1 cellular context compared by ENCODE assay signal in genomic region chr15:67178569-67179210, GRCh38.
TF ChIP-seq lines count a peak whose summit lies in the region.

No MANE protein-coding gene starts in this region.

TF ChIP-seq in K562, 482 proteins besides CTCF, POLR2A, EP300 and RAD21 (continued from another document and continues in another):
- TF ChIP-seq ZNF512 (tag; IDR thresholded peaks at IDR 0.05) = no peak
- TF ChIP-seq THRB (CRISPR knock-in tag; conservative IDR thresholded peaks at IDR 0.05) = no peak
- TF ChIP-seq, protein P1, sequence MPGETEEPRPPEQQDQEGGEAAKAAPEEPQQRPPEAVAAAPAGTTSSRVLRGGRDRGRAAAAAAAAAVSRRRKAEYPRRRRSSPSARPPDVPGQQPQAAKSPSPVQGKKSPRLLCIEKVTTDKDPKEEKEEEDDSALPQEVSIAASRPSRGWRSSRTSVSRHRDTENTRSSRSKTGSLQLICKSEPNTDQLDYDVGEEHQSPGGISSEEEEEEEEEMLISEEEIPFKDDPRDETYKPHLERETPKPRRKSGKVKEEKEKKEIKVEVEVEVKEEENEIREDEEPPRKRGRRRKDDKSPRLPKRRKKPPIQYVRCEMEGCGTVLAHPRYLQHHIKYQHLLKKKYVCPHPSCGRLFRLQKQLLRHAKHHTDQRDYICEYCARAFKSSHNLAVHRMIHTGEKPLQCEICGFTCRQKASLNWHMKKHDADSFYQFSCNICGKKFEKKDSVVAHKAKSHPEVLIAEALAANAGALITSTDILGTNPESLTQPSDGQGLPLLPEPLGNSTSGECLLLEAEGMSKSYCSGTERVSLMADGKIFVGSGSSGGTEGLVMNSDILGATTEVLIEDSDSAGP (CRISPR knock-in tag; IDR thresholded peaks at IDR 0.05) = no peak
- no peak for TF ChIP-seq ZBTB8A (IDR thresholded peaks at IDR 0.05; ENCODE audit: partially characterized antibody)
- peak; percentile 94 for TF ChIP-seq MEIS2 (IDR thresholded peaks at IDR 0.05; ENCODE audit: partially characterized antibody)
- TF ChIP-seq NFIC (IDR thresholded peaks at IDR 0.05) = peak; percentile 55
- no peak for TF ChIP-seq NR1H2 (CRISPR knock-in tag; IDR thresholded peaks at IDR 0.05)
- no peak for TF ChIP-seq NFE2L1 (tag; IDR thresholded peaks at IDR 0.05; ENCODE audit: borderline replicate concordance, low read depth)
- TF ChIP-seq SIX5 (IDR thresholded peaks at IDR 0.05; ENCODE audit: borderline replicate concordance in 1 of 2, insufficient read depth in 1 of 2, low read depth in 1 of 2, low read length in 2 of 2) = no peak
- TF ChIP-seq ZNF41 (CRISPR knock-in tag; conservative IDR thresholded peaks at IDR 0.05) = no peak
- TF ChIP-seq, protein P2, sequence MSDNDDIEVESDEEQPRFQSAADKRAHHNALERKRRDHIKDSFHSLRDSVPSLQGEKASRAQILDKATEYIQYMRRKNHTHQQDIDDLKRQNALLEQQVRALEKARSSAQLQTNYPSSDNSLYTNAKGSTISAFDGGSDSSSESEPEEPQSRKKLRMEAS (CRISPR knock-in tag; IDR thresholded peaks at IDR 0.05) = peak; percentile 50
- peak in 1 of 2 experiments; percentile 90; a peak in 2 of 4 replicates for TF ChIP-seq RCOR1 (IDR thresholded peaks at IDR 0.05; ENCODE audit: borderline replicate concordance in 1 of 2, low read depth in 2 of 2, low read length in 2 of 2)
- TF ChIP-seq NBN (IDR thresholded peaks at IDR 0.05; ENCODE audit: low read depth) = peak; percentile 70; the same call in 1 of the 2 replicates
- no peak for TF ChIP-seq KHSRP (IDR thresholded peaks at IDR 0.05)
- no peak for TF ChIP-seq SRSF3 (IDR thresholded peaks at IDR 0.05; ENCODE audit: insufficient read depth, low read length)
- no peak for TF ChIP-seq ZNF140 (CRISPR knock-in tag; IDR thresholded peaks at IDR 0.05)
- TF ChIP-seq MLX (CRISPR knock-in tag; conservative IDR thresholded peaks at IDR 0.05) = no peak
- no peak for TF ChIP-seq NFIX (CRISPR knock-in tag; IDR thresholded peaks at IDR 0.05; ENCODE audit: low read depth)
- TF ChIP-seq POLR3A (IDR thresholded peaks at IDR 0.05; ENCODE audit: borderline replicate concordance, extremely low read depth, insufficient read depth, insufficient read length) = no peak
- no peak for TF ChIP-seq GTF2A2 (tag; IDR thresholded peaks at IDR 0.05)
- TF ChIP-seq TCF7 (IDR thresholded peaks at IDR 0.05; ENCODE audit: borderline replicate concordance) = no peak
- no peak for TF ChIP-seq ZNF584 (CRISPR knock-in tag; IDR thresholded peaks at IDR 0.05; ENCODE audit: low read depth)
- TF ChIP-seq U2AF2 (optimal IDR thresholded peaks at IDR 0.05; ENCODE audit: low read depth, low read length) = no peak
- TF ChIP-seq ZBTB33 (CRISPR knock-in tag; IDR thresholded peaks at IDR 0.05) = no peak
- no peak for TF ChIP-seq ZNF518B (CRISPR knock-in tag; IDR thresholded peaks at IDR 0.05)
- TF ChIP-seq E2F3 (CRISPR knock-in tag; IDR thresholded peaks at IDR 0.05) = no peak
- no peak for TF ChIP-seq NFATC3 (IDR thresholded peaks at IDR 0.05)
- TF ChIP-seq KDM5B (IDR thresholded peaks at IDR 0.05; ENCODE audit: insufficient replicate concordance, low read depth, low read length) = no peak
- TF ChIP-seq ZNF445 (CRISPR knock-in tag; IDR thresholded peaks at IDR 0.05; ENCODE audit: low read depth) = no peak
- peak; percentile 70; the same call in 1 of the 2 replicates for TF ChIP-seq ATF7 (IDR thresholded peaks at IDR 0.05)
- no peak for TF ChIP-seq ZNF639 (CRISPR knock-in tag; conservative IDR thresholded peaks at IDR 0.05 in 1 of 2, IDR thresholded peaks at IDR 0.05 in 1 of 2)
- no peak for TF ChIP-seq E2F8 (IDR thresholded peaks at IDR 0.05; ENCODE audit: low read depth, partially characterized antibody)
- TF ChIP-seq ZNF444 (CRISPR knock-in tag; IDR thresholded peaks at IDR 0.05) = no peak
- TF ChIP-seq KDM2B (CRISPR knock-in tag; IDR thresholded peaks at IDR 0.05) = no peak
- TF ChIP-seq PCBP1 (IDR thresholded peaks at IDR 0.05; ENCODE audit: low read depth, low read length, poor library complexity, severe bottlenecking) = no peak
- TF ChIP-seq, protein P3, sequence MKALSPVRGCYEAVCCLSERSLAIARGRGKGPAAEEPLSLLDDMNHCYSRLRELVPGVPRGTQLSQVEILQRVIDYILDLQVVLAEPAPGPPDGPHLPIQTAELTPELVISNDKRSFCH (CRISPR knock-in tag; IDR thresholded peaks at IDR 0.05) = no peak
- TF ChIP-seq, protein P3 (tag; IDR thresholded peaks at IDR 0.05) = peak; percentile 85
- no peak for TF ChIP-seq MXI1 (IDR thresholded peaks at IDR 0.05; ENCODE audit: low read depth, low read length)
- TF ChIP-seq ZNF175 (CRISPR knock-in tag; IDR thresholded peaks at IDR 0.05; ENCODE audit: low read depth) = 0 out of 2 replicates have a peak, but pooled peaks have one; percentile 60
- peak; percentile 99 for TF ChIP-seq CTBP1 (IDR thresholded peaks at IDR 0.05; ENCODE audit: borderline replicate concordance)
- TF ChIP-seq DMBX1 (CRISPR knock-in tag; IDR thresholded peaks at IDR 0.05; ENCODE audit: borderline replicate concordance) = no peak
- TF ChIP-seq, protein P4, sequence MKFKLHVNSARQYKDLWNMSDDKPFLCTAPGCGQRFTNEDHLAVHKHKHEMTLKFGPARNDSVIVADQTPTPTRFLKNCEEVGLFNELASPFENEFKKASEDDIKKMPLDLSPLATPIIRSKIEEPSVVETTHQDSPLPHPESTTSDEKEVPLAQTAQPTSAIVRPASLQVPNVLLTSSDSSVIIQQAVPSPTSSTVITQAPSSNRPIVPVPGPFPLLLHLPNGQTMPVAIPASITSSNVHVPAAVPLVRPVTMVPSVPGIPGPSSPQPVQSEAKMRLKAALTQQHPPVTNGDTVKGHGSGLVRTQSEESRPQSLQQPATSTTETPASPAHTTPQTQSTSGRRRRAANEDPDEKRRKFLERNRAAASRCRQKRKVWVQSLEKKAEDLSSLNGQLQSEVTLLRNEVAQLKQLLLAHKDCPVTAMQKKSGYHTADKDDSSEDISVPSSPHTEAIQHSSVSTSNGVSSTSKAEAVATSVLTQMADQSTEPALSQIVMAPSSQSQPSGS (CRISPR knock-in tag; IDR thresholded peaks at IDR 0.05) = no peak
- TF ChIP-seq PPARD (CRISPR knock-in tag; IDR thresholded peaks at IDR 0.05) = no peak
